8 cellular contexts compared by ENCODE assay signal in genomic region chr21:30831194-30831765, GRCh38. TPM values are rescaled to one million over a fixed set of nuclear protein-coding genes. Genes with fewer than 3 reads are reported as not detected.
DNase-seq lines count a peak whose midpoint lies in the region; ATAC-seq and TF ChIP-seq lines count a peak whose summit lies in the region.

No MANE protein-coding gene starts in this region.

- H3K4ac ChIP-seq in H9 (ENCODE audit: low read depth, low read length) = no peak overlapping the region

- CTCF ChIA-PET in CD8-positive, alpha-beta memory T cell (lab: Charles Lee) = interaction anchor here (1.4 to 1.7 kb wide), 2 partner anchors 256 to 263 kb away, joined by 3 to 7 read pairs; no protein-coding TSS in a partner anchor
- CTCF ChIA-PET in WTC11 (lab: Charles Lee) = interaction anchor here (0.5 to 2.1 kb wide), 11 partner anchors 8 to 1556 kb away, joined by 3 to 14 read pairs (median 3); partner anchors contain the start of gene KRTAP8-1

- H4K20me1 ChIP-seq in H9 (ENCODE audit: control insufficient read depth, insufficient read depth, insufficient read length) = no peaks in the 10 kb centered on the region

- no peak overlapping the region for H2BK120ac ChIP-seq in H9 (ENCODE audit: low read depth, low read length, poor library complexity, severe bottlenecking)

- H3K14ac ChIP-seq in H9 (ENCODE audit: insufficient read depth, low read length) = no peak overlapping the region

- no peak overlapping the region for H3K23ac ChIP-seq in H9 (ENCODE audit: insufficient read length, low read depth, low read length)

- H2AFZ ChIP-seq in H9 (ENCODE audit: low read length) = no peak overlapping the region

- H3K9ac ChIP-seq in H9 (ENCODE audit: extremely low read depth, insufficient read length, low read length) = no peak overlapping the region

- no peaks in the 10 kb centered on the region for H3K9me3 Mint-ChIP-seq in CD8-positive, alpha-beta memory T cell
- H3K9me3 Mint-ChIP-seq in H9 = peaks cover 5% of the 10 kb centered on the region in 2 experiments
- peaks cover 3% of the 10 kb centered on the region; the same call in 1 of the 2 replicates for H3K9me3 Mint-ChIP-seq in WTC11

- H2AK5ac ChIP-seq in H9 (ENCODE audit: insufficient read length, low read length) = no peak overlapping the region

- H3K36me3 Mint-ChIP-seq in CD8-positive, alpha-beta memory T cell = peaks cover 0 to 2% (median 0%) of the 10 kb centered on the region in 3 donors
- no peaks in the 10 kb centered on the region for H3K36me3 Mint-ChIP-seq in H9 (ENCODE audit: insufficient read depth in 1 of 3, low read depth in 3 of 3)
- H3K36me3 Mint-ChIP-seq in WTC11 = no peaks in the 10 kb centered on the region

- H4K5ac ChIP-seq in H9 (ENCODE audit: insufficient read length, low read depth, low read length) = no peak overlapping the region

- H3K27ac ChIP-seq in CD8-positive, alpha-beta memory T cell (ENCODE audit: low read depth, low read length) = no peak overlapping the region
- no peak overlapping the region for H3K27ac ChIP-seq in H9 (ENCODE audit: insufficient read length, low read depth, low read length)
- H3K27ac ChIP-seq in transverse colon = no peak overlapping the region

- no peak overlapping the region for H3K4me3 Mint-ChIP-seq in CD8-positive, alpha-beta memory T cell
- no peak overlapping the region for H3K4me3 Mint-ChIP-seq in H9
- no peak overlapping the region for H3K4me3 Mint-ChIP-seq in WTC11

- intact Hi-C loops in transverse colon (cut with DNase I; ENCODE audit: low total_unique reads) = no loop called here

- H4K8ac ChIP-seq in H9 (replicated peaks; ENCODE audit: insufficient read length, low read depth, low read length) = no peak overlapping the region

- H3K4me1 Mint-ChIP-seq in CD8-positive, alpha-beta memory T cell = no peaks in the 10 kb centered on the region
- H3K4me1 Mint-ChIP-seq in H9 (no peaks in the 10 kb centered on the region), WTC11 (no peaks in the 10 kb centered on the region)

- H3K36me3 ChIP-seq in CD8-positive, alpha-beta memory T cell (ENCODE audit: insufficient read depth, low read length) = no peaks in the 10 kb centered on the region
- no peaks in the 10 kb centered on the region for H3K36me3 ChIP-seq in transverse colon

- H3K4me2 ChIP-seq in H9 (ENCODE audit: insufficient read depth, insufficient read length, low read length) = no peak overlapping the region

- H2BK15ac ChIP-seq in H9 (ENCODE audit: low read depth, low read length) = no peak overlapping the region

- peak; percentile 3 to 52 (median 18) for DNase-seq in CD8-positive, alpha-beta memory T cell
- DNase-seq in H9 = peak; percentile 53
- peak; percentile 72 for DNase-seq in WTC11 (ENCODE audit: low spot score)
- DNase-seq in germinal center (ENCODE audit: low spot score) = peak; percentile 23
- no peak for DNase-seq in transverse colon
- no peak for DNase-seq in COR-L47 (lab: John Stamatoyannopoulos, UW)
- no peak for DNase-seq in GM19238 (ENCODE audit: insufficient read length, low spot score)

- H3K4me1 ChIP-seq in CD8-positive, alpha-beta memory T cell (ENCODE audit: insufficient read depth, low read length) = no peaks in the 10 kb centered on the region
- H3K4me1 ChIP-seq in H9 (ENCODE audit: insufficient read depth, low read length) (no peaks in the 10 kb centered on the region), transverse colon (no peaks in the 10 kb centered on the region)

- POLR2A ChIA-PET in CD8-positive, alpha-beta memory T cell (lab: Charles Lee) = no interaction called here
- POLR2A ChIA-PET in WTC11 (lab: Charles Lee) = no interaction called here

- no CpG with 5 or more reads among the region's 6 CpGs for WGBS in H9 (ENCODE audit: extremely low coverage, insufficient read length, low lambda C conversion rate)
- 38 to 45% methylated on average over 6 of the region's 6 CpGs for WGBS in transverse colon (ENCODE audit: low coverage in 1 of 2), 2 donors

- H3K4me3 ChIP-seq in CD8-positive, alpha-beta memory T cell (ENCODE audit: low read length) = no peak overlapping the region
- no peak overlapping the region for H3K4me3 ChIP-seq in transverse colon

- no peaks in the 10 kb centered on the region for H3K27me3 ChIP-seq in CD8-positive, alpha-beta memory T cell (ENCODE audit: insufficient read depth, low read length, poor library complexity, severe bottlenecking)
- H3K27me3 ChIP-seq in H9 (ENCODE audit: insufficient read depth, low read length) = no peaks in the 10 kb centered on the region
- H3K27me3 ChIP-seq in transverse colon = no peaks in the 10 kb centered on the region

- no peak overlapping the region for H3K18ac ChIP-seq in H9 (ENCODE audit: insufficient read length, low read depth, low read length)

- H3K79me1 ChIP-seq in H9 (ENCODE audit: insufficient read depth, low read depth, low read length, poor library complexity, severe bottlenecking) = no peaks in the 10 kb centered on the region

- no peak for TF ChIP-seq EP300 in transverse colon (IDR thresholded peaks at IDR 0.05; ENCODE audit: low read depth)

- no peak overlapping the region for H2BK12ac ChIP-seq in H9 (ENCODE audit: insufficient read length, low read depth, low read length)

- ATAC-seq in WTC11 (peak; percentile 81), GM21576 (IDR thresholded peaks at IDR 0.05; ENCODE audit: unreplicated experiment) (no peak)

- H3K79me2 ChIP-seq in H9 (ENCODE audit: insufficient read depth, low read length) = no peaks in the 10 kb centered on the region

- H2BK20ac ChIP-seq in H9 (ENCODE audit: low read depth, low read length, poor library complexity, severe bottlenecking) = no peak overlapping the region

- H3K27ac Mint-ChIP-seq in CD8-positive, alpha-beta memory T cell = no peak overlapping the region
- H3K27ac Mint-ChIP-seq in H9 (no peak overlapping the region), WTC11 (no peak overlapping the region)

- H2BK5ac ChIP-seq in H9 (ENCODE audit: insufficient read length, low read length) = no peak overlapping the region

- no peak overlapping the region for H3T11ph ChIP-seq in H9 (ENCODE audit: low read length)

- no peak overlapping the region for H3K56ac ChIP-seq in H9 (ENCODE audit: insufficient read length, low read depth, low read length)

- H4K91ac ChIP-seq in H9 (ENCODE audit: insufficient read length, low read depth, low read length) = no peak overlapping the region

- in situ Hi-C loops in transverse colon (cut with MboI; ENCODE audit: low pct_ligation_motif_present in 1 of 4, low pct_unique_long_range_greater_than_20kb in 1 of 4, low sequenced_read_pairs in 3 of 4) = no loop called here

- H3K23me2 ChIP-seq in H9 (ENCODE audit: insufficient read length, low read depth, low read length, poor library complexity, severe bottlenecking) = no peaks in the 10 kb centered on the region

- TF ChIP-seq CTCF in H9 (conservative IDR thresholded peaks at IDR 0.05) = peak; percentile 83
- peak; percentile 86 for TF ChIP-seq CTCF in WTC11 (IDR thresholded peaks at IDR 0.05)
- TF ChIP-seq CTCF in transverse colon (IDR thresholded peaks at IDR 0.05) = peak in 4 of 5 experiments; percentile 10 to 30 (median 23)

- H3K9me3 ChIP-seq in CD8-positive, alpha-beta memory T cell (ENCODE audit: low read length) = no peaks in the 10 kb centered on the region
- no peaks in the 10 kb centered on the region for H3K9me3 ChIP-seq in H9 (ENCODE audit: control insufficient read depth, low read depth, low read length)
- peaks cover 0 to 8% of the 10 kb centered on the region in 2 donors for H3K9me3 ChIP-seq in transverse colon

- peaks cover 1 to 16% of the 10 kb centered on the region in 2 donors for H3K27me3 Mint-ChIP-seq in CD8-positive, alpha-beta memory T cell
- H3K27me3 Mint-ChIP-seq in H9 (ENCODE audit: low read depth) (no peaks in the 10 kb centered on the region), WTC11 (ENCODE audit: low read depth) (no peaks in the 10 kb centered on the region)

- TF ChIP-seq POLR2A in transverse colon (IDR thresholded peaks at IDR 0.05) = no peak

TF ChIP-seq in WTC11, 78 proteins besides CTCF, POLR2A, EP300 and RAD21:
- TF ChIP-seq E2F5 (CRISPR knock-in tag; IDR thresholded peaks at IDR 0.05) = no peak
- peak; percentile 97 for TF ChIP-seq ZNF317 (CRISPR knock-in tag; IDR thresholded peaks at IDR 0.05; ENCODE audit: borderline replicate concordance, low read depth)

RNA-seq across cellular contexts. Expression of gene KRTAP7-1, which starts 1.7 kb away (rescaled TPM):
- total RNA-seq in CD8-positive, alpha-beta memory T cell = not detected
- not detected for polyA plus RNA-seq in CD8-positive, alpha-beta memory T cell
- total RNA-seq in H9 (2021) (not detected in 2 replicates), WTC11 (2021) (not detected in 3 replicates), transverse colon (not detected)

RNA-seq across cellular contexts. Expression of gene KRTAP8-1, which starts 18.2 kb away (rescaled TPM):
- total RNA-seq in CD8-positive, alpha-beta memory T cell = not detected
- polyA plus RNA-seq in CD8-positive, alpha-beta memory T cell = not detected
- total RNA-seq in H9 (2021) (not detected in 2 replicates), WTC11 (2021) (not detected in 3 replicates), transverse colon (not detected)

RNA-seq across cellular contexts. Expression of gene KRTAP11-1, which starts 50.1 kb away (rescaled TPM):
- total RNA-seq in CD8-positive, alpha-beta memory T cell = not detected
- not detected for polyA plus RNA-seq in CD8-positive, alpha-beta memory T cell
- total RNA-seq in H9 (2021) (not detected in 2 replicates), WTC11 (2021) (not detected in 3 replicates), transverse colon (not detected)

Comparison
In these comparisons a context has a peak if more than half of its experiments do, and no peak if none do; other contexts are left out.
1. DNase-seq: peak in CD8-positive, alpha-beta memory T cell (5 of 5), H9 (single experiment), WTC11 (single experiment) and germinal center (single experiment); none in transverse colon (single experiment), COR-L47 (single experiment) and GM19238 (single experiment).
2. CTCF ChIP-seq: peak in every context shown above with its lines; median percentile 86 in WTC11; 83 in H9; 23 in transverse colon.